10 cellular contexts compared by ENCODE assay signal in the genomic region with DNA sequence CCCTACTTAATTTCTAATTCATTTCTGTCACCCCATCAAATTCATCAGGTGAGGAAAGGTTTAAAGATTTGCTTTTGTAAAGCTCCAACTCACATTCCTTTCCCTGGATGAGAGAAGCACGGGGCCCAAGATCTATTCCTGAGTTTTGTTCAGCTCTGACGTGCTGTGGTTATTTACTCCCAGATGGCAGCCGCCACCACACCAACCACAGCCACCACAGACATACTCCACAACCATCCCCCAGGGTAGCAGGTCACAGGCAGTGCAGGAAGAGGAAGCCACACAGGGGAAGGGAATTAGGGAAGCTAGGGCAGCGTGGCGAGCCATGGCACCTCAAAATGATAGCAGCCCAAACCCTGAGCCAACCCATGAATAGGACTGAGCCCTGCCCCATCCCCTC.
A peak's percentile ranks its signal among the peaks of the same experiment; 100 is the strongest.
DNase-seq lines count a peak whose midpoint lies in the region; ATAC-seq and TF ChIP-seq lines count a peak whose summit lies in the region.
"Had no signal": no experiment of that assay in that cellular context is flagged by ENCODE, and none has a peak within 500 bp of the region (broad histone marks: within the 10 kb centered on the region; RNA-seq: fewer than 3 reads in every experiment).

No MANE protein-coding gene starts in this region.

- no peaks in the 10 kb centered on the region for H3K27me3 ChIP-seq in Peyer's patch
- H3K27me3 ChIP-seq: uterus had no signal

- no peak for TF ChIP-seq CTCF in Peyer's patch (IDR thresholded peaks at IDR 0.05)

- TF ChIP-seq POLR2A in Peyer's patch (IDR thresholded peaks at IDR 0.05): no peak

- DNase-seq in H4 (ENCODE audit: low spot score) (peak; percentile 96), fibroblast of gingiva (ENCODE audit: low read depth) (peak; percentile 54), skeletal muscle cell (ENCODE audit: low read depth) (peak; percentile 11), Peyer's patch (no peak)
- no peak for DNase-seq in activated CD4-positive, alpha-beta T cell treated with anti-CD3 and anti-CD28 coated beads for 1 hour
- DNase-seq: NCI-H1417, uterus had no signal

- H3K4me3 ChIP-seq in skeletal muscle cell (ENCODE audit: low read depth, low read length): no peak overlapping the region
- H3K4me3 ChIP-seq in Peyer's patch: no peak overlapping the region
- H3K4me3 ChIP-seq: uterus had no signal

- H3K4me1 ChIP-seq in Peyer's patch: peaks cover 0 to 8% (median 0%) of the 10 kb centered on the region in 4 donors
- H3K4me1 ChIP-seq: uterus had no signal

- no peaks in the 10 kb centered on the region for H3K9me3 ChIP-seq in Peyer's patch
- H3K9me3 ChIP-seq: uterus had no signal

- ATAC-seq in GM21528 (IDR thresholded peaks at IDR 0.05; ENCODE audit: low FRiP score, unreplicated experiment) (no peak), HG03342 (IDR thresholded peaks at IDR 0.05; ENCODE audit: unreplicated experiment) (no peak)

- no peaks in the 10 kb centered on the region for H3K36me3 ChIP-seq in Peyer's patch
- H3K36me3 ChIP-seq: uterus had no signal

- H3K27ac ChIP-seq in Peyer's patch: no peak overlapping the region

TF ChIP-seq in PFSK-1, 5 proteins besides CTCF, POLR2A, EP300 and RAD21:
- TF ChIP-seq POLR2AphosphoS5 (IDR thresholded peaks at IDR 0.05; ENCODE audit: low read depth, low read length) (no peak), FOXP2 (optimal IDR thresholded peaks at IDR 0.05; ENCODE audit: borderline replicate concordance, extremely low read depth, extremely low read length, insufficient read depth) (peak; percentile 40), SIN3A (IDR thresholded peaks at IDR 0.05; ENCODE audit: borderline replicate concordance, insufficient read depth, low read length) (no peak), TAF1 (IDR thresholded peaks at IDR 0.05; ENCODE audit: borderline replicate concordance, insufficient read depth, low read length) (no peak)
- TF ChIP-seq, protein P1, sequence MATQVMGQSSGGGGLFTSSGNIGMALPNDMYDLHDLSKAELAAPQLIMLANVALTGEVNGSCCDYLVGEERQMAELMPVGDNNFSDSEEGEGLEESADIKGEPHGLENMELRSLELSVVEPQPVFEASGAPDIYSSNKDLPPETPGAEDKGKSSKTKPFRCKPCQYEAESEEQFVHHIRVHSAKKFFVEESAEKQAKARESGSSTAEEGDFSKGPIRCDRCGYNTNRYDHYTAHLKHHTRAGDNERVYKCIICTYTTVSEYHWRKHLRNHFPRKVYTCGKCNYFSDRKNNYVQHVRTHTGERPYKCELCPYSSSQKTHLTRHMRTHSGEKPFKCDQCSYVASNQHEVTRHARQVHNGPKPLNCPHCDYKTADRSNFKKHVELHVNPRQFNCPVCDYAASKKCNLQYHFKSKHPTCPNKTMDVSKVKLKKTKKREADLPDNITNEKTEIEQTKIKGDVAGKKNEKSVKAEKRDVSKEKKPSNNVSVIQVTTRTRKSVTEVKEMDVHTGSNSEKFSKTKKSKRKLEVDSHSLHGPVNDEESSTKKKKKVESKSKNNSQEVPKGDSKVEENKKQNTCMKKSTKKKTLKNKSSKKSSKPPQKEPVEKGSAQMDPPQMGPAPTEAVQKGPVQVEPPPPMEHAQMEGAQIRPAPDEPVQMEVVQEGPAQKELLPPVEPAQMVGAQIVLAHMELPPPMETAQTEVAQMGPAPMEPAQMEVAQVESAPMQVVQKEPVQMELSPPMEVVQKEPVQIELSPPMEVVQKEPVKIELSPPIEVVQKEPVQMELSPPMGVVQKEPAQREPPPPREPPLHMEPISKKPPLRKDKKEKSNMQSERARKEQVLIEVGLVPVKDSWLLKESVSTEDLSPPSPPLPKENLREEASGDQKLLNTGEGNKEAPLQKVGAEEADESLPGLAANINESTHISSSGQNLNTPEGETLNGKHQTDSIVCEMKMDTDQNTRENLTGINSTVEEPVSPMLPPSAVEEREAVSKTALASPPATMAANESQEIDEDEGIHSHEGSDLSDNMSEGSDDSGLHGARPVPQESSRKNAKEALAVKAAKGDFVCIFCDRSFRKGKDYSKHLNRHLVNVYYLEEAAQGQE (IDR thresholded peaks at IDR 0.05; ENCODE audit: insufficient read depth in 1 of 2, low read depth in 2 of 2, low read length in 2 of 2): no peak

Comparison
In these comparisons a context has a peak if more than half of its experiments do, and no peak if none do; other contexts are left out.
1. DNase-seq: peak in H4 (single experiment), fibroblast of gingiva (single experiment) and skeletal muscle cell (single experiment); none in Peyer's patch (0 of 3) and activated CD4-positive, alpha-beta T cell treated with anti-CD3 and anti-CD28 coated beads for 1 hour (single experiment).